In genomic region chr17:50619489-50619888, GRCh38 we compare ENCODE assay signal across 18 cellular contexts. TPM values are rescaled to one million over a fixed set of nuclear protein-coding genes. Genes with fewer than 3 reads are reported as not detected.
DNase-seq lines count a peak whose midpoint lies in the region; ATAC-seq and TF ChIP-seq lines count a peak whose summit lies in the region.
"Had no signal": no experiment of that assay in that cellular context is flagged by ENCODE, and none has a peak within 500 bp of the region (broad histone marks: within the 10 kb centered on the region; RNA-seq: fewer than 3 reads in every experiment).

No MANE protein-coding gene starts in this region.

- no peak for DNase-seq in SK-N-SH
- DNase-seq in T-helper 17 cell = no peak
- DNase-seq in mesenchymal stem cell = no peak
- no peak for DNase-seq in amniotic stem cell (lab: John Stamatoyannopoulos, UW)
- DNase-seq in activated T-cell treated with anti-CD3 and anti-CD28 coated beads, Interleukin-2, amount 50 U/mL, for 4 hours = no peak
- no peak for DNase-seq in left colon
- no peak for DNase-seq in T-helper 2 cell
- DNase-seq: C1 segment of cervical spinal cord, DND-41, H9, NCI-H1417 treated with DMSO at 0.1 percent for 48 hours, NCI-H2029, NCI-H2171, NCI-H446 treated with DMSO at 0.1 percent for 48 hours, NCI-H748 treated with DMSO at 0.1 percent for 48 hours had no signal

- H3K27ac ChIP-seq in SK-N-SH (ENCODE audit: low read depth in 2 of 2, low read length in 1 of 2) (no peak overlapping the region), mesenchymal stem cell (ENCODE audit: low read length, poor library complexity, severe bottlenecking) (no peak overlapping the region)
- H3K27ac ChIP-seq: 22Rv1 had no signal

- peak overlapping the region; percentile 20; the same call in 1 of the 2 replicates for H3K4me2 ChIP-seq in SK-N-SH
- no peak overlapping the region for H3K4me2 ChIP-seq in mesenchymal stem cell (ENCODE audit: low read length, poor library complexity, severe bottlenecking)

- peaks cover 6 to 28% of the 10 kb centered on the region in 2 experiments; a peak in 2 of 4 replicates for H3K4me1 ChIP-seq in SK-N-SH (ENCODE audit: control insufficient read depth in 1 of 2, insufficient read depth in 2 of 2, low read depth in 1 of 2, low read length in 1 of 2)
- peaks cover 13% of the 10 kb centered on the region for H3K4me1 ChIP-seq in mesenchymal stem cell (ENCODE audit: control insufficient read depth, insufficient read depth, low read depth, low read length)

- H2AFZ ChIP-seq in SK-N-SH (ENCODE audit: low read depth) = peak overlapping the region; percentile 73
- H2AFZ ChIP-seq in mesenchymal stem cell (ENCODE audit: low read depth, low read length) = no peak overlapping the region

- no peak overlapping the region for H3K9ac ChIP-seq in SK-N-SH
- H3K9ac ChIP-seq in mesenchymal stem cell (ENCODE audit: low read length) = no peak overlapping the region

- no peak overlapping the region for H3K18ac ChIP-seq in mesenchymal stem cell (ENCODE audit: low read depth in 1 of 2, low read length in 2 of 2)

- CTCF ChIA-PET in SK-N-SH (lab: Yijun Ruan, JAX) = interaction anchor here (0.7 to 22.2 kb wide), 10 partner anchors 7 to 73 kb away, joined by 3 to 1212 read pairs (median 7); partner anchors contain the start of genes ABCC3, CACNA1G and SPATA20

- TF ChIP-seq RAD21 in SK-N-SH (IDR thresholded peaks at IDR 0.05; ENCODE audit: low read length) = no peak

- peaks cover 15% of the 10 kb centered on the region for H3K27me3 Mint-ChIP-seq in T-helper 17 cell
- H3K27me3 Mint-ChIP-seq in activated T-cell treated with anti-CD3 and anti-CD28 coated beads, Interleukin-2, amount 50 U/mL, for 4 hours (ENCODE audit: low read depth) = peaks cover 12% of the 10 kb centered on the region

- H3F3A ChIP-seq in SK-N-SH (replicated peaks; ENCODE audit: insufficient read depth) = no peaks in the 10 kb centered on the region

- no peak overlapping the region for H3K4ac ChIP-seq in mesenchymal stem cell (ENCODE audit: low read depth in 1 of 2, low read length in 2 of 2)

- no peaks in the 10 kb centered on the region for H3K36me3 Mint-ChIP-seq in T-helper 17 cell (ENCODE audit: low read depth)
- H3K36me3 Mint-ChIP-seq in activated T-cell treated with anti-CD3 and anti-CD28 coated beads, Interleukin-2, amount 50 U/mL, for 4 hours (ENCODE audit: insufficient read depth) = no peaks in the 10 kb centered on the region

- H2AK5ac ChIP-seq in mesenchymal stem cell (ENCODE audit: low read length, severe bottlenecking) = no peak overlapping the region

- H3K23ac ChIP-seq in mesenchymal stem cell (ENCODE audit: low read length in 2 of 2) = no peak overlapping the region

- H3K4me3 Mint-ChIP-seq in T-helper 17 cell = no peak overlapping the region
- H3K4me3 Mint-ChIP-seq in activated T-cell treated with anti-CD3 and anti-CD28 coated beads, Interleukin-2, amount 50 U/mL, for 4 hours = no peak overlapping the region
- H3K4me3 Mint-ChIP-seq: H9 had no signal

- intact Hi-C loops in left colon (cut with DNase I, micrococcal nuclease) = loop anchor here in 1 of 2 donors (5.0 kb wide), 1 partner anchor 52 kb away; no protein-coding TSS in a partner anchor

- H2BK12ac ChIP-seq in mesenchymal stem cell (ENCODE audit: low read length in 2 of 2) = peak overlapping the region in 1 of 2 experiments; percentile 51

- H4K91ac ChIP-seq in mesenchymal stem cell (ENCODE audit: low read length) = peak overlapping the region; percentile 34

- 86% methylated on average over 5 of the region's 7 CpGs for WGBS in SK-N-SH (ENCODE audit: low lambda C conversion rate)
- WGBS in mesenchymal stem cell = 58% methylated on average over 7 of the region's 7 CpGs

- peak overlapping the region; percentile 65 for H3K27ac Mint-ChIP-seq in T-helper 17 cell

- TF ChIP-seq EP300 in SK-N-SH (IDR thresholded peaks at IDR 0.05; ENCODE audit: borderline replicate concordance in 1 of 2, low read depth in 1 of 2, low read length in 1 of 2) = no peak

- TF ChIP-seq CTCF in SK-N-SH (IDR thresholded peaks at IDR 0.05) = no peak

- peak overlapping the region; percentile 12 for H2BK15ac ChIP-seq in mesenchymal stem cell (ENCODE audit: low read depth, poor library complexity, severe bottlenecking)

- no peak overlapping the region for H4K8ac ChIP-seq in mesenchymal stem cell (ENCODE audit: low read length)

- H3K4me3 ChIP-seq in SK-N-SH (ENCODE audit: low read depth in 2 of 2, low read length in 1 of 2) (no peak overlapping the region), mesenchymal stem cell (ENCODE audit: insufficient read depth in 1 of 2, low read depth in 1 of 2, low read length in 2 of 2) (no peak overlapping the region)

- H3K14ac ChIP-seq in mesenchymal stem cell (ENCODE audit: low read length in 2 of 2) = peak overlapping the region in 1 of 2 experiments; percentile 4

- ATAC-seq in SK-N-SH treated with all-trans-retinoic acid at 6 μM for 48 hours = no peak
- ATAC-seq in T-helper 17 cell = no peak
- no peak for ATAC-seq in activated T-cell treated with anti-CD3 and anti-CD28 coated beads, Interleukin-2, amount 50 U/mL, for 4 hours
- ATAC-seq in left colon = no peak
- ATAC-seq: Right ventricle myocardium inferior had no signal

- peaks cover 6% of the 10 kb centered on the region for H3K4me1 Mint-ChIP-seq in T-helper 17 cell
- H3K4me1 Mint-ChIP-seq in activated T-cell treated with anti-CD3 and anti-CD28 coated beads, Interleukin-2, amount 50 U/mL, for 4 hours (ENCODE audit: low read depth) = no peaks in the 10 kb centered on the region

- no peaks in the 10 kb centered on the region for H4K20me1 ChIP-seq in SK-N-SH (ENCODE audit: insufficient read depth)

- POLR2A ChIA-PET in SK-N-SH (lab: Yijun Ruan, JAX) = no interaction called here

- no peaks in the 10 kb centered on the region for H3K9me2 ChIP-seq in SK-N-SH

- H2BK5ac ChIP-seq in mesenchymal stem cell (ENCODE audit: low read depth, low read length, poor library complexity, severe bottlenecking) = no peak overlapping the region

- H3K9me3 ChIP-seq in SK-N-SH (no peaks in the 10 kb centered on the region), T-helper 17 cell (ENCODE audit: control insufficient read depth, low read length, poor library complexity, severe bottlenecking) (no peaks in the 10 kb centered on the region), mesenchymal stem cell (ENCODE audit: control insufficient read depth, low read length) (no peaks in the 10 kb centered on the region)

- no peaks in the 10 kb centered on the region for H3K79me1 ChIP-seq in mesenchymal stem cell (replicated peaks; ENCODE audit: low read length, poor library complexity, severe bottlenecking)

- H2BK120ac ChIP-seq in mesenchymal stem cell (ENCODE audit: low read depth, low read length) = no peak overlapping the region

- H3K9me3 Mint-ChIP-seq in activated T-cell treated with anti-CD3 and anti-CD28 coated beads, Interleukin-2, amount 50 U/mL, for 4 hours = no peaks in the 10 kb centered on the region
- H3K9me3 Mint-ChIP-seq: H9 had no signal

- no peaks in the 10 kb centered on the region for H3K27me3 ChIP-seq in SK-N-SH (ENCODE audit: insufficient read depth)
- H3K27me3 ChIP-seq in mesenchymal stem cell (ENCODE audit: control insufficient read depth in 1 of 2, insufficient read depth in 1 of 2, low read length in 2 of 2) = peaks cover 0 to 12% of the 10 kb centered on the region in 2 experiments

- H3K36me3 ChIP-seq in SK-N-SH (replicated peaks in 1 of 2; ENCODE audit: control insufficient read depth in 1 of 2, insufficient read depth in 2 of 2, low read length in 1 of 2) = no peaks in the 10 kb centered on the region
- no peaks in the 10 kb centered on the region for H3K36me3 ChIP-seq in mesenchymal stem cell (ENCODE audit: control insufficient read depth in 1 of 2, insufficient read depth in 2 of 2, low read depth in 1 of 2, low read length in 2 of 2)

- no peaks in the 10 kb centered on the region for H3K79me2 ChIP-seq in SK-N-SH (ENCODE audit: insufficient read depth)

TF ChIP-seq in SK-N-SH, 30 proteins besides CTCF, POLR2A, EP300 and RAD21 (continues in another document):
- TF ChIP-seq MAX (IDR thresholded peaks at IDR 0.05; ENCODE audit: low read depth) (no peak), YY1 (IDR thresholded peaks at IDR 0.05; ENCODE audit: low read depth) (no peak), EZH2phosphoT487 (IDR thresholded peaks at IDR 0.05; ENCODE audit: borderline replicate concordance, low read depth) (no peak)

TF ChIP-seq in SK-N-SH treated with all-trans-retinoic acid at 6 μM for 48 hours, 23 proteins besides CTCF, POLR2A, EP300 and RAD21 (continues in another document):
- TF ChIP-seq ARNTL (CRISPR knock-in tag; IDR thresholded peaks at IDR 0.05; ENCODE audit: borderline replicate concordance, low read depth) (no peak), PPARA (CRISPR knock-in tag; IDR thresholded peaks at IDR 0.05; ENCODE audit: borderline replicate concordance) (no peak), ZFP3 (CRISPR knock-in tag; IDR thresholded peaks at IDR 0.05) (no peak), TCF4 (CRISPR knock-in tag; IDR thresholded peaks at IDR 0.05; ENCODE audit: borderline replicate concordance) (no peak), CSDC2 (CRISPR knock-in tag; IDR thresholded peaks at IDR 0.05) (no peak)

RNA-seq across cellular contexts. Expression of gene ABCC3, which starts 15.2 kb away (rescaled TPM):
- 185 and 209 TPM in 2 replicates for polyA plus RNA-seq in SK-N-SH (2012; rRNA removed)
- polyA plus RNA-seq in SK-N-SH (2012; cell fraction: cytosol; rRNA removed) = 29.0 and 41.5 TPM in 2 replicates
- polyA plus RNA-seq in SK-N-SH (2012; cell fraction: nucleus; rRNA removed) = 1,427 and 1,497 TPM in 2 replicates
- total RNA-seq in T-helper 17 cell (10 to 100 TPM in 1 of 2 donors, 1 to 10 TPM in 1; 3.3 to 58.0 TPM), left colon (100 to 1,000 TPM; 251 to 373 TPM)
- polyA plus RNA-seq in mesenchymal stem cell (2013, experiment 1 of 2) = 2.5 TPM
- 2.5 TPM for polyA plus RNA-seq in mesenchymal stem cell (2013, experiment 2 of 2)
- total RNA-seq in activated T-cell treated with anti-CD3 and anti-CD28 coated beads, Interleukin-2, amount 50 U/mL, for 4 hours = under 1 TPM; 0.26 to 0.63 (median 0.49) TPM

RNA-seq across cellular contexts. Expression of gene CACNA1G, which starts 59.0 kb away (rescaled TPM):
- polyA plus RNA-seq in SK-N-SH (2012; rRNA removed) = 0.15 and 0.21 TPM in 2 replicates
- 0.08 and 0.24 TPM in 2 replicates for polyA plus RNA-seq in SK-N-SH (2012; cell fraction: cytosol; rRNA removed)
- 0.36 and 0.48 TPM in 2 replicates for polyA plus RNA-seq in SK-N-SH (2012; cell fraction: nucleus; rRNA removed)
- total RNA-seq in T-helper 17 cell (under 1 TPM; 0.05 to 0.18 TPM), left colon (under 1 TPM; 0.03 to 0.06 TPM)
- 0.01 TPM for polyA plus RNA-seq in mesenchymal stem cell (2013, experiment 1 of 2)
- 0.01 TPM for polyA plus RNA-seq in mesenchymal stem cell (2013, experiment 2 of 2)
- under 1 TPM in 1 of 3 donors, not detected in 2; 0.03 TPM for total RNA-seq in activated T-cell treated with anti-CD3 and anti-CD28 coated beads, Interleukin-2, amount 50 U/mL, for 4 hours

Comparison
In these comparisons a context has a peak if more than half of its experiments do, and no peak if none do; other contexts are left out.
1. RNA of gene ABCC3, which starts 15.2 kb away (total RNA-seq): 251 to 373 TPM in left colon; 3.3 to 58.0 TPM in T-helper 17 cell and 0.26 to 0.63 TPM in activated T-cell treated with anti-CD3 and anti-CD28 coated beads, Interleukin-2, amount 50 U/mL, for 4 hours; every median in the first group is over 4 times any median in the second.